In the genomic region with DNA sequence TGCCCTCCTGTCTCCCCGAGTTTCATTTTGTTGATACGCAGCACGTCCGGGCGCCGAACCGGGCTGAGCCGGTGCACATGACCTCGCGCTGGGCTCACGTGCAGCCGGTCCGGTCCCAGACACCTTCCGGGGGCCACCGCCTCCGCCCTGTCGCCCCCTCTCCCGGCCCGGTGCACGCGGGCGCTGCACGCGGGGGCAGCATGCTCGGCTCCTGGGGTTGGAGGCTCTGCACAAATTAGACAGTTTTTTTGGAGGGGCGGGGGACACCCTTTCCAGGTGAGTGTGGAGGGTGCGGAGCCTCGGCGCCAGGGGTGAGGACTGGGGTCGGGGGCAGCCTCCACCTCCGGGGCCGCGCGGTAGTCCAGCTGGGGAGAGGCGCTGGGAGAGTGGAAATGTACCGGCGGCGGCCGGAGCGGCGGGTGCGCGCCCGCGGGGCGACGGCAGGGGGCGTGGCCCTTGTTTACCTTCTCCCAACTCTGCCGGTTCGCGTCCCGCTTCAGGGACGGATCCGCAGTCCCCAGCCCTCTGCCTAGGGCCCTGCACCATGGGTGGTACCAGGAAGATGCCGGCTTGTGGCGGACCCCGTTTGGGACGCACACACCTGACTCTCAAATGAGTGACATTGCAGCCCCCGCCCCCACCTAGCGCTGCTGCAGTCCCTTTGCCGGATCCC, we compare ENCODE assay signal across 8 cellular contexts. TPM values are rescaled to one million over a fixed set of nuclear protein-coding genes. Genes with fewer than 3 reads are reported as not detected.
A peak's percentile ranks its signal among the peaks of the same experiment; 100 is the strongest.
DNase-seq lines count a peak whose midpoint lies in the region; ATAC-seq, FAIRE-seq and TF ChIP-seq lines count a peak whose summit lies in the region.

No MANE protein-coding gene starts in this region.

- TF ChIP-seq RAD21 in A549 (conservative IDR thresholded peaks at IDR 0.05 in 1 of 2, IDR thresholded peaks at IDR 0.05 in 1 of 2) = no peak; a peak in 1 of 5 replicates

- peaks cover 54% of the 10 kb centered on the region for H3K4me1 ChIP-seq in A549
- H3K4me1 ChIP-seq in muscle layer of colon (ENCODE audit: insufficient read depth, low read length) = peaks cover 43% of the 10 kb centered on the region

- peak overlapping the region; percentile 90 for H3K4me3 Mint-ChIP-seq in stimulated activated memory B cell treated with anti-CD40 and anti-IgM and Interleukin-4, amounts not matched to agents 10 μg/mL and 1 μg/mL and 100 μg/mL, for 72 hours

- no peaks in the 10 kb centered on the region for H3K27me3 Mint-ChIP-seq in stimulated activated memory B cell treated with anti-CD40 and anti-IgM and Interleukin-4, amounts not matched to agents 10 μg/mL and 1 μg/mL and 100 μg/mL, for 72 hours

- H3K4me3 ChIP-seq in A549 (peak overlapping the region; percentile 82), muscle layer of colon (ENCODE audit: low read depth in 1 of 2, low read length in 2 of 2) (peak overlapping the region; percentile 88 to 97)

- H3K36me3 Mint-ChIP-seq in stimulated activated memory B cell treated with anti-CD40 and anti-IgM and Interleukin-4, amounts not matched to agents 10 μg/mL and 1 μg/mL and 100 μg/mL, for 72 hours = peaks cover 12% of the 10 kb centered on the region

- 3% methylated on average over 24 of the region's 61 CpGs for whole genome bisulfite sequencing in A549 (ENCODE audit: missing lambda C conversion rate)

- H3K4me2 ChIP-seq in A549 = peak overlapping the region; percentile 97

- H3K9ac ChIP-seq in muscle layer of colon (ENCODE audit: low read length) = no peak overlapping the region

- peak overlapping the region; percentile 99 for H3K27ac Mint-ChIP-seq in stimulated activated memory B cell treated with anti-CD40 and anti-IgM and Interleukin-4, amounts not matched to agents 10 μg/mL and 1 μg/mL and 100 μg/mL, for 72 hours

- H3K9me3 Mint-ChIP-seq in stimulated activated memory B cell treated with anti-CD40 and anti-IgM and Interleukin-4, amounts not matched to agents 10 μg/mL and 1 μg/mL and 100 μg/mL, for 72 hours = no peaks in the 10 kb centered on the region

- ATAC-seq in A549 (peak; percentile 42 to 46), HG03064 (IDR thresholded peaks at IDR 0.05; ENCODE audit: low read depth, unreplicated experiment) (peak; percentile 22)
- ATAC-seq in stimulated activated memory B cell treated with anti-CD40 and anti-IgM and Interleukin-4, amounts not matched to agents 10 μg/mL and 1 μg/mL and 100 μg/mL, for 72 hours = peak; percentile 56

- peak; percentile 40; the same call in 1 of the 2 replicates for TF ChIP-seq POLR2A in A549 (IDR thresholded peaks at IDR 0.05; ENCODE audit: low read length)
- peak; percentile 14 for TF ChIP-seq POLR2A in erythroblast (IDR thresholded peaks at IDR 0.05; ENCODE audit: low read length)

- DNase-seq in A549 (ENCODE audit: low read depth in 1 of 2, low spot score in 1 of 2) = no peak
- peak; percentile 87 for DNase-seq in GM13977 (ENCODE audit: low spot score)
- peak; percentile 91 for DNase-seq in NCI-H82 (lab: John Stamatoyannopoulos, UW)
- peak; percentile 72 for DNase-seq in activated T-cell treated with anti-CD3 and anti-CD28 coated beads for 24 hours (ENCODE audit: low read depth)
- DNase-seq in erythroblast (lab: John Stamatoyannopoulos, UW) = peak; percentile 69 to 79

- no peaks in the 10 kb centered on the region for H3K27me3 ChIP-seq in muscle layer of colon (ENCODE audit: control insufficient read depth in 1 of 2, insufficient read depth in 2 of 2, low read length in 2 of 2)

- H3K27ac ChIP-seq in A549 (peak overlapping the region; percentile 99 to 100), muscle layer of colon (ENCODE audit: low read depth, low read length) (peak overlapping the region; percentile 96)

- TF ChIP-seq EP300 in A549 (IDR thresholded peaks at IDR 0.05) = no peak

- H3K9me3 ChIP-seq in A549 (no peaks in the 10 kb centered on the region), muscle layer of colon (ENCODE audit: low read length) (no peaks in the 10 kb centered on the region)

- POLR2A ChIA-PET in A549 (lab: Yijun Ruan, JAX) = interaction anchor here (0.7 to 5.8 kb wide), 17 partner anchors 16 to 350 kb away, joined by 3 to 77 read pairs (median 6); partner anchors contain the start of genes C5orf24, CDKN2AIPNL and SKP1

- H3K36me3 ChIP-seq in muscle layer of colon (ENCODE audit: insufficient read depth, low read length) = no peaks in the 10 kb centered on the region

- CTCF ChIA-PET in A549 (lab: Yijun Ruan, JAX) = interaction anchor here (0.6 to 13.2 kb wide), 31 partner anchors 10 to 317 kb away, joined by 3 to 149 read pairs (median 6); partner anchors contain the start of gene CDKN2AIPNL

- no peak for TF ChIP-seq CTCF in A549 (IDR thresholded peaks at IDR 0.05)
- TF ChIP-seq CTCF in GM13977 (IDR thresholded peaks at IDR 0.05; ENCODE audit: extremely low read depth, insufficient read depth, missing control alignments) = peak; percentile 46

- H3K4me1 Mint-ChIP-seq in stimulated activated memory B cell treated with anti-CD40 and anti-IgM and Interleukin-4, amounts not matched to agents 10 μg/mL and 1 μg/mL and 100 μg/mL, for 72 hours = peaks cover 60% of the 10 kb centered on the region

- no peak for FAIRE-seq in A549 (lab: Jason Lieb, UNC)

- in situ Hi-C loops in GM13977 (cut with MboI; ENCODE audit: low pct_unique_long_range_greater_than_20kb, low sequenced_read_pairs, unreplicated experiment) = no loop called here

TF ChIP-seq in A549, 52 proteins besides CTCF, POLR2A, EP300 and RAD21 (continues in another document):
- peak; percentile 11; the same call in 1 of the 2 replicates for TF ChIP-seq PBX3 (IDR thresholded peaks at IDR 0.05)
- TF ChIP-seq FOXS1 (CRISPR knock-in tag; IDR thresholded peaks at IDR 0.05) = no peak
- TF ChIP-seq HDAC2 (IDR thresholded peaks at IDR 0.05) = no peak
- no peak for TF ChIP-seq SREBF2 (IDR thresholded peaks at IDR 0.05)
- no peak for TF ChIP-seq CEBPB (IDR thresholded peaks at IDR 0.05)
- no peak for TF ChIP-seq PHF8 (IDR thresholded peaks at IDR 0.05; ENCODE audit: borderline replicate concordance, low read depth)
- no peak for TF ChIP-seq CHD2 (IDR thresholded peaks at IDR 0.05; ENCODE audit: low read length, partially characterized antibody)
- no peak; the same call in 1 of the 3 replicates for TF ChIP-seq BCL3 (IDR thresholded peaks at IDR 0.05)
- no peak for TF ChIP-seq ELK1 (IDR thresholded peaks at IDR 0.05; ENCODE audit: low read depth, low read length)
- TF ChIP-seq ESRRA (IDR thresholded peaks at IDR 0.05; ENCODE audit: borderline replicate concordance, low read length) = no peak
- TF ChIP-seq RCOR1 (IDR thresholded peaks at IDR 0.05; ENCODE audit: low read depth, low read length) = no peak
- no peak for TF ChIP-seq FOSL2 (IDR thresholded peaks at IDR 0.05)
- TF ChIP-seq FOSL2 (CRISPR knock-in tag; IDR thresholded peaks at IDR 0.05) = no peak
- peak in 1 of 2 experiments; percentile 59; a peak in 3 of 5 replicates for TF ChIP-seq JUN (IDR thresholded peaks at IDR 0.05)
- TF ChIP-seq HOXA7 (CRISPR knock-in tag; IDR thresholded peaks at IDR 0.05) = no peak
- no peak for TF ChIP-seq CBX8 (IDR thresholded peaks at IDR 0.05)
- TF ChIP-seq MAZ (IDR thresholded peaks at IDR 0.05; ENCODE audit: borderline replicate concordance, low read depth, low read length) = 0 out of 2 replicates have a peak, but pooled peaks have one; percentile 32
- TF ChIP-seq HOXB5 (CRISPR knock-in tag; IDR thresholded peaks at IDR 0.05) = no peak
- TF ChIP-seq RARB (CRISPR knock-in tag; IDR thresholded peaks at IDR 0.05) = no peak
- TF ChIP-seq FOSB (CRISPR knock-in tag; IDR thresholded peaks at IDR 0.05) = no peak
- no peak for TF ChIP-seq GATA3 (IDR thresholded peaks at IDR 0.05; ENCODE audit: borderline replicate concordance)
- TF ChIP-seq ZSCAN20 (CRISPR knock-in tag; IDR thresholded peaks at IDR 0.05) = no peak
- TF ChIP-seq HES2 (IDR thresholded peaks at IDR 0.05) = no peak
- peak; percentile 37; the same call in 2 of the 3 replicates for TF ChIP-seq SMC3 (IDR thresholded peaks at IDR 0.05)

RNA-seq across cellular contexts. Expression of gene JADE2, which starts 1.1 kb away (rescaled TPM):
- polyA plus RNA-seq in A549 (2011; rRNA removed) = 21.7 and 24.0 TPM in 2 replicates
- 21.2 and 29.1 TPM in 2 replicates for polyA plus RNA-seq in A549 (2012; cell fraction: cytosol; rRNA removed)
- 30.8 and 36.0 TPM in 2 replicates for polyA plus RNA-seq in A549 (2012; cell fraction: nucleus; rRNA removed)
- polyA plus RNA-seq in A549 (2017; fragmentation: RNase III; extraction: RNeasy Plus Mini Kit Qiagen cat#74134 plus additional on column Dnase treatment) = 23.7 to 27.1 TPM (median 27.0 TPM) in 3 replicates
- 48.2 and 50.5 TPM in 2 replicates for polyA minus RNA-seq in A549 (2011; rRNA and poly(A)+ RNA removed)

Comparison
In these comparisons a context has a peak if more than half of its experiments do, and no peak if none do; other contexts are left out.
1. DNase-seq: peak in GM13977 (single experiment), NCI-H82 (single experiment), activated T-cell treated with anti-CD3 and anti-CD28 coated beads for 24 hours (single experiment) and erythroblast (2 of 2); none in A549 (0 of 2).
2. Peak in every context shown above with its lines, with median percentiles within 50 percentile points of each other: ATAC-seq.